In the genomic region with DNA sequence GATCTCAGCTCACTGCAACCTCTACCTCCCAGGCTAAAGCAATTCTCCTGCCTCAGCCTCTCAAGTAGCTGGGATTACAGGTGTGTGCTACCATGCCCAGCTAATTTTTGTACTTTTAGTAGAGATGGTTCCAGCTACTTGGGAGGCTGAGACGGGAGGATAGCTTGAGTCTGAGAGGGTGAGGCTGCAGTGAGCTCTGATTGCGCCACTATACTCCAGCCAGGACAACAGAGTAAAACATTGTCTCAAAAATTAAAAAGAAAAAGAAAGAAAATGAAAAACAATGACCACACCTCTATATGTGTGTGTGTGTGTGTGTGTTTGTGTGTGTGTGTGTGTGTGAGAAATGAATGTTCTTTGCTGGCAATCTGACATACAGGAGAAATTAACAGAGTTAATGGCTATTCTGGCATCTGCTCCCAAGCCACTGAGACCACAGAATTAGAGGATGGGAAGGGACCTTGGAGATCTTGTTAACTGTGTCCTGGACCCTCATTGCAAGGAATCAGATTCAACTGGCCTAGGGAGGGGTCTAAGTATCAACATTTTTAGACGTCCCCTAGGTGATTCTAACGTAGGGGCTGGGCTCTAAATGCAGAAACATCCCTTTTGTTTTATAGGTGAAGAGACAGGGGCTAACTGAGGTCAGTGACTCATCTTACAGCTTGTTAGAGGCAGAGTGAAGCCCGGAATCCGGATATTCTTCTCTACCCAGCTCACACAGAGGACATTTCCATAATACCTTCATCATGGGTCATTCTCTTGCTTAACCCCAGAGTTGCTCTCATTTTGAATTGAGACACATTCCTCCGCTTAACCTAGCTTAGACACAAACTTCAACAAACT, we compare ENCODE assay signal across 14 cellular contexts. TPM values are rescaled to one million over a fixed set of nuclear protein-coding genes. Genes with fewer than 3 reads are reported as not detected.
A peak's percentile ranks its signal among the peaks of the same experiment; 100 is the strongest.
DNase-seq lines count a peak whose midpoint lies in the region; ATAC-seq, FAIRE-seq and TF ChIP-seq lines count a peak whose summit lies in the region.
"Had no signal": no experiment of that assay in that cellular context is flagged by ENCODE, and none has a peak within 500 bp of the region (broad histone marks: within the 10 kb centered on the region; RNA-seq: fewer than 3 reads in every experiment).

No MANE protein-coding gene starts in this region.

- dilution Hi-C loops in keratinocyte (cut with MboI; ENCODE audit: extremely low pct_ligation_motif_present, low sequenced_read_pairs) = no loop called here

- H3K27ac ChIP-seq in keratinocyte (ENCODE audit: control insufficient read depth, insufficient read depth, low read length) = peak overlapping the region; percentile 57
- H3K27ac ChIP-seq in WERI-Rb-1 = no peak overlapping the region
- no peak overlapping the region for H3K27ac ChIP-seq in body of pancreas
- H3K27ac ChIP-seq: upper lobe of left lung had no signal

- no peak overlapping the region for H3K4me3 ChIP-seq in keratinocyte (ENCODE audit: control insufficient read depth in 2 of 3, extremely low read depth in 1 of 3, insufficient read depth in 2 of 3, low read depth in 1 of 3, low read length in 3 of 3)
- H3K4me3 ChIP-seq in WERI-Rb-1 (ENCODE audit: low read depth, low read length) = no peak overlapping the region
- H3K4me3 ChIP-seq in body of pancreas = no peak overlapping the region
- H3K4me3 ChIP-seq: upper lobe of left lung had no signal

- H3K27me3 ChIP-seq in keratinocyte (ENCODE audit: control insufficient read depth, extremely low read depth, insufficient read depth, low read length) (no peaks in the 10 kb centered on the region), WERI-Rb-1 (ENCODE audit: insufficient read depth, low read depth, severe bottlenecking) (no peaks in the 10 kb centered on the region), body of pancreas (no peaks in the 10 kb centered on the region)
- H3K27me3 ChIP-seq: upper lobe of left lung had no signal

- no peak overlapping the region for H3K9ac ChIP-seq in keratinocyte (ENCODE audit: control insufficient read depth, extremely low read depth, insufficient read depth, low read length)

- H3K79me2 ChIP-seq in keratinocyte (ENCODE audit: control insufficient read depth, insufficient read depth, low read length) = no peaks in the 10 kb centered on the region

- no peaks in the 10 kb centered on the region for H3K9me3 ChIP-seq in keratinocyte (ENCODE audit: control insufficient read depth, low read depth, low read length)
- H3K9me3 ChIP-seq in WERI-Rb-1 (ENCODE audit: severe bottlenecking) = no peaks in the 10 kb centered on the region
- H3K9me3 ChIP-seq in body of pancreas = no peaks in the 10 kb centered on the region
- H3K9me3 ChIP-seq: Caco-2, upper lobe of left lung had no signal

- ATAC-seq in GM21360 (IDR thresholded peaks at IDR 0.05; ENCODE audit: unreplicated experiment) = no peak
- no peak for ATAC-seq in body of pancreas
- ATAC-seq in HG02763 (IDR thresholded peaks at IDR 0.05; ENCODE audit: unreplicated experiment) = no peak

- intact Hi-C loops in body of pancreas (cut with DNase I) = no loop called here

- H3K36me3 ChIP-seq in keratinocyte (ENCODE audit: control insufficient read depth in 2 of 2, extremely low read depth in 1 of 2, insufficient read depth in 2 of 2, low read length in 2 of 2) = no peaks in the 10 kb centered on the region
- H3K36me3 ChIP-seq in WERI-Rb-1 = no peaks in the 10 kb centered on the region
- no peaks in the 10 kb centered on the region for H3K36me3 ChIP-seq in body of pancreas (replicated peaks in 1 of 2; ENCODE audit: insufficient read depth in 1 of 2, low read depth in 2 of 2)
- H3K36me3 ChIP-seq: upper lobe of left lung had no signal

- DNase-seq in AG20443 (ENCODE audit: low spot score) (peak; percentile 87), KBM-7 (peak; percentile 21), astrocyte of the hippocampus (ENCODE audit: low read depth, low spot score) (peak; percentile 94), keratinocyte (ENCODE audit: low read depth, low spot score) (peak; percentile 44), WERI-Rb-1 (no peak), body of pancreas (no peak)
- DNase-seq: activated CD4-positive, alpha-beta T cell treated with anti-CD3 and anti-CD28 coated beads, Interleukin-2, amount 10 ng/mL, durations not matched to agents 7 days and 5 days; Caco-2; NCI-H2227 treated with DMSO at 0.1 percent for 48 hours; stimulated activated CD4-positive, alpha-beta T cell treated with anti-CD3 and anti-CD28 coated beads, Interleukin-2, amount 100 ng/mL, for 24 hours; upper lobe of left lung had no signal

- peaks cover 64% of the 10 kb centered on the region for H3K4me1 ChIP-seq in keratinocyte (ENCODE audit: control insufficient read depth, extremely low read depth, insufficient read depth, low read length)
- H3K4me1 ChIP-seq in body of pancreas = peaks cover 9% of the 10 kb centered on the region

- no peak for TF ChIP-seq CTCF in keratinocyte (optimal IDR thresholded peaks at IDR 0.05 in 1 of 3, IDR thresholded peaks at IDR 0.05 in 1 of 3, conservative IDR thresholded peaks at IDR 0.05 in 1 of 3; ENCODE audit: extremely low read depth in 1 of 3, insufficient read depth in 2 of 3, low read length in 3 of 3)
- no peak for TF ChIP-seq CTCF in WERI-Rb-1 (IDR thresholded peaks at IDR 0.05; ENCODE audit: low read depth, low read length)
- no peak for TF ChIP-seq CTCF in body of pancreas (IDR thresholded peaks at IDR 0.05)

- WGBS in body of pancreas, 2 donors = 59 to 73% methylated on average over 7 of the region's 7 CpGs

- H2AFZ ChIP-seq in keratinocyte (ENCODE audit: control insufficient read depth, low read length) = peak overlapping the region; percentile 56

- TF ChIP-seq POLR2A in body of pancreas (IDR thresholded peaks at IDR 0.05) = no peak

- in situ Hi-C loops in KBM-7 (cut with MboI; ENCODE audit: low pct_unique_long_range_greater_than_20kb, low sequenced_read_pairs) = no loop called here

- no peaks in the 10 kb centered on the region for H3K9me1 ChIP-seq in keratinocyte (ENCODE audit: control insufficient read depth, extremely low read depth, insufficient read depth, low read length)

- peak; percentile 80 for FAIRE-seq in keratinocyte (lab: Jason Lieb, UNC)

- H4K20me1 ChIP-seq in keratinocyte (ENCODE audit: control insufficient read depth, extremely low read depth, insufficient read depth, low read length) = no peaks in the 10 kb centered on the region

- peak overlapping the region; percentile 65 for H3K4me2 ChIP-seq in keratinocyte (ENCODE audit: control insufficient read depth, extremely low read depth, insufficient read depth, low read depth, low read length)

RNA-seq across cellular contexts. Expression of a gene that starts 16.4 kb away (rescaled TPM):
- polyA plus RNA-seq in keratinocyte = not detected in 3 replicates
- polyA plus RNA-seq in keratinocyte (2011; ENCODE audit: low read depth) = not detected
- not detected in 2 replicates for polyA plus RNA-seq in keratinocyte (2011; cell fraction: cytosol; rRNA removed)
- not detected in 2 replicates for polyA plus RNA-seq in keratinocyte (2011; cell fraction: nucleus; rRNA removed)
- not detected in 2 replicates for polyA plus RNA-seq in keratinocyte (2012; ENCODE audit: low replicate concordance)
- polyA minus RNA-seq in keratinocyte = not detected in 3 replicates
- not detected for polyA minus RNA-seq in keratinocyte (2011; cell fraction: cytosol; rRNA and poly(A)+ RNA removed)
- polyA minus RNA-seq in keratinocyte (2011; cell fraction: nucleus; rRNA and poly(A)+ RNA removed) = not detected in 2 replicates
- total RNA-seq in body of pancreas = under 1 TPM in 1 of 2 donors, not detected in 1; under 0.01 TPM
- total RNA-seq: activated CD4-positive, alpha-beta T cell treated with anti-CD3 and anti-CD28 coated beads, Interleukin-2, amount 10 ng/mL, durations not matched to agents 7 days and 5 days; Caco-2; lower leg skin had no signal

Comparison
In these comparisons a context has a peak if more than half of its experiments do, and no peak if none do; other contexts are left out.
1. DNase-seq: peak in AG20443 (single experiment), KBM-7 (single experiment), astrocyte of the hippocampus (single experiment) and keratinocyte (single experiment); none in WERI-Rb-1 (single experiment) and body of pancreas (0 of 4).